In genomic region chr1:74436078-74436477, GRCh38 we compare ENCODE assay signal across 17 cellular contexts.
DNase-seq lines count a peak whose midpoint lies in the region; ATAC-seq, FAIRE-seq and TF ChIP-seq lines count a peak whose summit lies in the region.
"Had no signal": no experiment of that assay in that cellular context is flagged by ENCODE, and none has a peak within 500 bp of the region (broad histone marks: within the 10 kb centered on the region; RNA-seq: fewer than 3 reads in every experiment).

No MANE protein-coding gene starts in this region.

- FAIRE-seq in GM12878 (lab: Jason Lieb, UNC) = no peak
- FAIRE-seq: H54 had no signal

- TF ChIP-seq RAD21 in GM12878 (IDR thresholded peaks at IDR 0.05; ENCODE audit: insufficient read depth, low read depth, low read length) = no peak

- BruUV-seq in GM12878 (replicated peaks; lab: Mats Ljungman, UMichigan) = no TSS peak

- no peak for TF ChIP-seq POLR2A in GM12878 (IDR thresholded peaks at IDR 0.05; ENCODE audit: low read depth, low read length)

- no peak overlapping the region for H3K9ac ChIP-seq in GM12878 (ENCODE audit: control insufficient read depth, insufficient read depth, low read length)
- H3K9ac ChIP-seq: BLaER1 treated with 17β-estradiol and CSF1 and Interleukin-3, amounts not matched to agents 10 nM and 100 nM; KMS-11 had no signal

- H3K27ac ChIP-seq in GM12878 (ENCODE audit: control insufficient read depth, insufficient read depth) (no peak overlapping the region), substantia nigra (ENCODE audit: low read depth, low read length, poor library complexity, severe bottlenecking) (no peak overlapping the region)
- H3K27ac ChIP-seq: BLaER1 treated with 17β-estradiol and CSF1 and Interleukin-3, amounts not matched to agents 10 nM and 100 nM; KMS-11 had no signal

- TF ChIP-seq EP300 in GM12878 (IDR thresholded peaks at IDR 0.05; ENCODE audit: borderline replicate concordance in 1 of 2, control insufficient read depth in 1 of 2, low read depth in 2 of 2, low read length in 2 of 2) = no peak

- intact Hi-C loops in GM12878 (cut with micrococcal nuclease; ENCODE audit: unreplicated experiment) = no loop called here

- H3K79me2 ChIP-seq in GM12878 (ENCODE audit: control insufficient read depth, insufficient read depth, low read length) = no peaks in the 10 kb centered on the region

- no peaks in the 10 kb centered on the region for H3K9me3 ChIP-seq in GM12878 (replicated peaks; ENCODE audit: control insufficient read depth, insufficient read depth, low read length)
- H3K9me3 ChIP-seq: BLaER1 treated with 17β-estradiol and CSF1 and Interleukin-3, amounts not matched to agents 10 nM and 100 nM had no signal

- DNase-seq in GM12878 (ENCODE audit: low read depth, low spot score) (no peak), HuH-7.5 (ENCODE audit: low spot score) (no peak), substantia nigra (lab: John Stamatoyannopoulos, UW) (no peak), activated gamma-delta T cell treated with Interleukin-2 at 50 U/mL for 16 hours (no peak)
- DNase-seq: Calu3; CD8-positive, alpha-beta T cell; DMS79 treated with DMSO at 0.1 percent for 48 hours; GF-D8; HCEC 1CT; HFFc6 had no signal

- SMC1A ChIA-PET in GM12878 (lab: Charles Lee; ENCODE audit: uncharacterized antibody, unreplicated experiment) = interaction anchor here (0.6 kb wide), 1 partner anchor 24 kb away, joined by 3 read pairs; no protein-coding TSS in a partner anchor

- TF ChIP-seq CTCF in GM12878 (IDR thresholded peaks at IDR 0.05 in 2 of 3, conservative IDR thresholded peaks at IDR 0.05 in 1 of 3; ENCODE audit: control insufficient read depth in 2 of 3, extremely low read depth in 1 of 3, insufficient read depth in 1 of 3, low read depth in 3 of 3, low read length in 3 of 3) = no peak

- 7% methylated on average over 1 of the region's 1 CpG for WGBS in GM12878 (ENCODE audit: insufficient coverage, insufficient replicate concordance, low lambda C conversion rate, missing lambda C conversion rate)

- no peaks in the 10 kb centered on the region for H3K4me1 ChIP-seq in GM12878 (ENCODE audit: control insufficient read depth, insufficient read depth, low read length)

- POLR2A ChIA-PET in GM12878 (lab: Charles Lee) = no interaction called here

- CTCF ChIA-PET in GM12878 (lab: Yijun Ruan, JAX) = interaction anchor here (0.6 to 1.1 kb wide), 2 partner anchors 39 to 570 kb away, joined by 3 read pairs; no protein-coding TSS in a partner anchor

- no peak overlapping the region for H2AFZ ChIP-seq in GM12878 (ENCODE audit: control insufficient read depth, low read depth, low read length)
- H2AFZ ChIP-seq: GM23338 had no signal

- H3K27me3 ChIP-seq in GM12878 (replicated peaks in 1 of 2; ENCODE audit: control insufficient read depth in 2 of 2, insufficient read depth in 2 of 2, low read length in 1 of 2) = no peaks in the 10 kb centered on the region
- H3K27me3 ChIP-seq: BLaER1 treated with 17β-estradiol and CSF1 and Interleukin-3, amounts not matched to agents 10 nM and 100 nM had no signal

- no peaks in the 10 kb centered on the region for H3K36me3 ChIP-seq in GM12878 (ENCODE audit: control insufficient read depth in 2 of 2, insufficient read depth in 2 of 2, low read length in 1 of 2)
- H3K36me3 ChIP-seq: BLaER1 treated with 17β-estradiol and CSF1 and Interleukin-3, amounts not matched to agents 10 nM and 100 nM had no signal

- ATAC-seq in GM18867 (IDR thresholded peaks at IDR 0.05; ENCODE audit: unreplicated experiment) = peak; percentile 61
- peak; percentile 40 for ATAC-seq in GM21786 (IDR thresholded peaks at IDR 0.05; ENCODE audit: unreplicated experiment)
- peak; percentile 81 for ATAC-seq in HG03432 (IDR thresholded peaks at IDR 0.05; ENCODE audit: unreplicated experiment)
- ATAC-seq in GM12878 = peak; percentile 56
- ATAC-seq: CD8-positive, alpha-beta T cell; GM23338 had no signal

- in situ Hi-C loops in GM12878 (cut with MboI) = no loop called here

- no peak overlapping the region for H3K4me3 ChIP-seq in GM12878
- H3K4me3 ChIP-seq: BLaER1 treated with 17β-estradiol and CSF1 and Interleukin-3, amounts not matched to agents 10 nM and 100 nM; GM23338 had no signal

- no peak overlapping the region for H3K4me2 ChIP-seq in GM12878 (ENCODE audit: control insufficient read depth, insufficient read depth)
- H3K4me2 ChIP-seq: GM23338, KMS-11 had no signal

- H4K20me1 ChIP-seq in GM12878 (ENCODE audit: control insufficient read depth, insufficient read depth) = no peaks in the 10 kb centered on the region
- H4K20me1 ChIP-seq: BLaER1 treated with 17β-estradiol and CSF1 and Interleukin-3, amounts not matched to agents 10 nM and 100 nM had no signal

- RAD21 ChIA-PET in GM12878 (lab: Charles Lee; ENCODE audit: unreplicated experiment) = interaction anchor here (0.6 kb wide), 1 partner anchor 275 kb away, joined by 3 read pairs; no protein-coding TSS in a partner anchor

TF ChIP-seq in GM12878, 131 proteins besides CTCF, POLR2A, EP300 and RAD21:
- peak; percentile 73 for TF ChIP-seq PKNOX1 (IDR thresholded peaks at IDR 0.05)
- no peak for TF ChIP-seq TCF7 (IDR thresholded peaks at IDR 0.05; ENCODE audit: borderline replicate concordance)
